Comparison of ENCODE assay signal across 8 cellular contexts in the genomic region with DNA sequence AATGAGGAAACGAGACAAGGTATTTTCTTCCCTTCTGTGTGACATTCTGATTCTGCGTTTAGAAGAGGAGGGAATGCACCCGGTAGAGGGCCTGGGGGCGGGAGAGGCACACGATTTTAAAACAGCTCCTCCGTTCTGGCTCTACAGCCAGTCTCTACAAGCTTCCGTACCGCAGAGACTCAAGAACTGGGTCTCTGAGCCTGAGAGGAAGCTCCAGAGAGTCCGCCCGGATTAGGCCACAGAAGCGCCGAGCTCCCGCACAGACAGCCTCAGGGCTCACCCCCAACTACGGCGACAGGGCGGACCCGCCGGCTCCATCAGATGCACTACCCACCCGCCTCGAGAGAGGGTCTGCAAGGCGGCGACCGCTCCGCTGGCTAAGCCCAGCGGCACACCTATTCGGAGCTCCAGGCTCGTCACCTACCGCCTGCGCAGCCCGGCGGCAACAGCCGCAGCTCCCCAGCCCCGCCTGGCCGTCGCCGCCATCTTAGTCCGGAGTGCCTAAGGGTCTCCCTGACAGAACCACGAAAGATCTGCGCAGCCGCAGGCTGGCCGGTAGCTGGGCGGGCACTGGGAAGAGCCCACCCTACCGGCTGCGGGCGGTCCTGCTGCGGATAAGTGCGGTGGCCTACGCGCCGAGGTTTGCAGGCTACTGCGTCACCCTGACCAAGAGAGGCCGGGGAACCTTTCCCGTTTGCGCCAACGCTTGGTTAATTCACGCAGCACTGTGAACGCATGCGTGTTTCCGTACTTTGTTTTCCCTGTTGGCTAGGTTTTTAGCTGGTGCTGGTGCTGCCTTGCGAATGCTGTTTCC. TPM values are rescaled to one million over a fixed set of nuclear protein-coding genes. Genes with fewer than 3 reads are reported as not detected.
DNase-seq lines count a peak whose midpoint lies in the region; ATAC-seq and TF ChIP-seq lines count a peak whose summit lies in the region.

Gene NFU1, minus strand, starts transcription at position 499 of the 814 bp plus-strand sequence. Its CDS starts 13 bp downstream, at position 486.

- peak within 1 kb of the TSS; percentile 86 for H3K4me3 Mint-ChIP-seq in activated T-helper 2 cell treated with anti-CD3 and anti-CD28 coated beads, Interferon-gamma antibody, Interleukin-2, Interleukin-4, amounts not matched to agents 10 μg/mL and 5 μg/mL and 100 μg/mL, durations not matched to agents 14 hours and 24 hours and 36 hours (ENCODE audit: low read depth)
- peak within 1 kb of the TSS; percentile 93 for H3K4me3 Mint-ChIP-seq in natural killer cell treated with Interleukin-12 subunit alpha and Interleukin-12 subunit beta and Interleukin-15 and Interleukin-18, amount 100 ng/mL, for 72 hours

- peak; percentile 96 for ATAC-seq in RWPE2 (ENCODE audit: low read depth)
- peak; percentile 98 to 99 for ATAC-seq in natural killer cell treated with Interleukin-12 subunit alpha and Interleukin-12 subunit beta and Interleukin-15 and Interleukin-18, amount 100 ng/mL, for 72 hours
- peak; percentile 97 for ATAC-seq in stimulated activated naive CD8-positive, alpha-beta T cell treated with anti-CD3 and anti-CD28 coated beads, Interleukin-15, Interleukin-2, amounts not matched to agents 100 U/mL and 50 U/mL, for 24 hours

- peak within 1 kb of the TSS; percentile 65 for H3K27ac ChIP-seq in RWPE2 (ENCODE audit: poor library complexity, severe bottlenecking)

- H3K36me3 ChIP-seq in RWPE2 (ENCODE audit: low read depth): no peaks in the 10 kb centered on the region

- peaks cover 24% of the 10 kb centered on the region for H3K4me1 Mint-ChIP-seq in activated T-helper 2 cell treated with anti-CD3 and anti-CD28 coated beads, Interferon-gamma antibody, Interleukin-2, Interleukin-4, amounts not matched to agents 10 μg/mL and 5 μg/mL and 100 μg/mL, durations not matched to agents 14 hours and 24 hours and 36 hours (ENCODE audit: low read depth)
- H3K4me1 Mint-ChIP-seq in natural killer cell treated with Interleukin-12 subunit alpha and Interleukin-12 subunit beta and Interleukin-15 and Interleukin-18, amount 100 ng/mL, for 72 hours (ENCODE audit: low read depth in 2 of 2): peaks cover 22 to 27% of the 10 kb centered on the region in 2 donors

- peak within 1 kb of the TSS; percentile 96 for H3K27ac Mint-ChIP-seq in activated T-helper 2 cell treated with anti-CD3 and anti-CD28 coated beads, Interferon-gamma antibody, Interleukin-2, Interleukin-4, amounts not matched to agents 10 μg/mL and 5 μg/mL and 100 μg/mL, durations not matched to agents 14 hours and 24 hours and 36 hours
- peak within 1 kb of the TSS; percentile 92 to 96 for H3K27ac Mint-ChIP-seq in natural killer cell treated with Interleukin-12 subunit alpha and Interleukin-12 subunit beta and Interleukin-15 and Interleukin-18, amount 100 ng/mL, for 72 hours

- no peaks in the 10 kb centered on the region for H3K27me3 ChIP-seq in RWPE2 (ENCODE audit: insufficient read depth, poor library complexity, severe bottlenecking)

- peaks cover 10% of the 10 kb centered on the region for H3K4me1 ChIP-seq in RWPE2 (ENCODE audit: insufficient read depth, poor library complexity, severe bottlenecking)

- H3K36me3 Mint-ChIP-seq in activated T-helper 2 cell treated with anti-CD3 and anti-CD28 coated beads, Interferon-gamma antibody, Interleukin-2, Interleukin-4, amounts not matched to agents 10 μg/mL and 5 μg/mL and 100 μg/mL, durations not matched to agents 14 hours and 24 hours and 36 hours (ENCODE audit: low read depth): peaks cover 11% of the 10 kb centered on the region
- H3K36me3 Mint-ChIP-seq in natural killer cell treated with Interleukin-12 subunit alpha and Interleukin-12 subunit beta and Interleukin-15 and Interleukin-18, amount 100 ng/mL, for 72 hours: no peaks in the 10 kb centered on the region

- TF ChIP-seq CTCF in RWPE2 (IDR thresholded peaks at IDR 0.05; ENCODE audit: poor library complexity, severe bottlenecking) (peak; percentile 47), fibroblast of mammary gland (conservative IDR thresholded peaks at IDR 0.05; ENCODE audit: control insufficient read depth, insufficient read depth, low read depth, low read length) (peak; percentile 50)

- H3K27me3 Mint-ChIP-seq in activated T-helper 2 cell treated with anti-CD3 and anti-CD28 coated beads, Interferon-gamma antibody, Interleukin-2, Interleukin-4, amounts not matched to agents 10 μg/mL and 5 μg/mL and 100 μg/mL, durations not matched to agents 14 hours and 24 hours and 36 hours (ENCODE audit: low read depth): no peaks in the 10 kb centered on the region
- no peaks in the 10 kb centered on the region for H3K27me3 Mint-ChIP-seq in natural killer cell treated with Interleukin-12 subunit alpha and Interleukin-12 subunit beta and Interleukin-15 and Interleukin-18, amount 100 ng/mL, for 72 hours

- intact Hi-C loops in activated T-helper 2 cell treated with anti-CD3 and anti-CD28 coated beads, Interferon-gamma antibody, Interleukin-2, Interleukin-4, amounts not matched to agents 10 μg/mL and 5 μg/mL and 100 μg/mL, durations not matched to agents 14 hours and 24 hours and 36 hours (cut with micrococcal nuclease): loop anchor here (1.0 to 5.0 kb wide), 7 partner anchors 16 to 390 kb away; partner anchors contain the start of genes GFPT1 and GMCL1

- peaks cover 5% of the 10 kb centered on the region for H3K9me3 Mint-ChIP-seq in activated T-helper 2 cell treated with anti-CD3 and anti-CD28 coated beads, Interferon-gamma antibody, Interleukin-2, Interleukin-4, amounts not matched to agents 10 μg/mL and 5 μg/mL and 100 μg/mL, durations not matched to agents 14 hours and 24 hours and 36 hours
- peaks cover 5% of the 10 kb centered on the region for H3K9me3 Mint-ChIP-seq in natural killer cell treated with Interleukin-12 subunit alpha and Interleukin-12 subunit beta and Interleukin-15 and Interleukin-18, amount 100 ng/mL, for 72 hours

- H3K4me3 ChIP-seq in RWPE2 (ENCODE audit: severe bottlenecking) (peak within 1 kb of the TSS; percentile 53), fibroblast of mammary gland (ENCODE audit: control insufficient read depth, low read depth, low read length) (peak within 1 kb of the TSS; percentile 94)

- no peaks in the 10 kb centered on the region for H3K9me3 ChIP-seq in RWPE2 (ENCODE audit: severe bottlenecking)

- DNase-seq in ELR (ENCODE audit: low read depth) (peak; percentile 97), H4 (ENCODE audit: low spot score) (peak; percentile 92), LoVo (ENCODE audit: low spot score) (peak; percentile 97), RWPE2 (ENCODE audit: low spot score) (peak; percentile 85), fibroblast of mammary gland (ENCODE audit: low read depth) (peak; percentile 96)
- peak; percentile 82 for DNase-seq in activated T-helper 2 cell treated with anti-CD3 and anti-CD28 coated beads, Interferon-gamma antibody, Interleukin-2, Interleukin-4, amounts not matched to agents 10 μg/mL and 5 μg/mL and 100 μg/mL, durations not matched to agents 14 hours and 24 hours and 36 hours (ENCODE audit: low spot score)
- peak; percentile 95 for DNase-seq in natural killer cell treated with Interleukin-12 subunit alpha and Interleukin-12 subunit beta and Interleukin-15 and Interleukin-18, amount 100 ng/mL, for 72 hours (ENCODE audit: low spot score)
- peak; percentile 94 for DNase-seq in stimulated activated naive CD8-positive, alpha-beta T cell treated with anti-CD3 and anti-CD28 coated beads, Interleukin-15, Interleukin-2, amounts not matched to agents 100 U/mL and 50 U/mL, for 24 hours

RNA-seq across cellular contexts. Expression of gene NFU1, which starts in this region (rescaled TPM):
- 42.6 and 56.4 TPM in 2 replicates for total RNA-seq in H4 (2014; rRNA removed; shearing (Covaris generic))
- 54.3 and 57.9 TPM in 2 replicates for total RNA-seq in activated T-helper 2 cell treated with anti-CD3 and anti-CD28 coated beads, Interferon-gamma antibody, Interleukin-2, Interleukin-4, amounts not matched to agents 10 μg/mL and 5 μg/mL and 100 μg/mL, durations not matched to agents 14 hours and 24 hours and 36 hours
- total RNA-seq in natural killer cell treated with Interleukin-12 subunit alpha and Interleukin-12 subunit beta and Interleukin-15 and Interleukin-18, amount 100 ng/mL, for 72 hours: 10 to 100 TPM; 25.3 to 34.6 TPM

Comparison
In these comparisons a context has a peak if more than half of its experiments do, and no peak if none do; other contexts are left out.
1. Peak in every context shown above with its lines: DNase-seq, ATAC-seq, H3K4me3 ChIP-seq and H3K27ac ChIP-seq.